8 cellular contexts compared by ENCODE assay signal in the genomic region with DNA sequence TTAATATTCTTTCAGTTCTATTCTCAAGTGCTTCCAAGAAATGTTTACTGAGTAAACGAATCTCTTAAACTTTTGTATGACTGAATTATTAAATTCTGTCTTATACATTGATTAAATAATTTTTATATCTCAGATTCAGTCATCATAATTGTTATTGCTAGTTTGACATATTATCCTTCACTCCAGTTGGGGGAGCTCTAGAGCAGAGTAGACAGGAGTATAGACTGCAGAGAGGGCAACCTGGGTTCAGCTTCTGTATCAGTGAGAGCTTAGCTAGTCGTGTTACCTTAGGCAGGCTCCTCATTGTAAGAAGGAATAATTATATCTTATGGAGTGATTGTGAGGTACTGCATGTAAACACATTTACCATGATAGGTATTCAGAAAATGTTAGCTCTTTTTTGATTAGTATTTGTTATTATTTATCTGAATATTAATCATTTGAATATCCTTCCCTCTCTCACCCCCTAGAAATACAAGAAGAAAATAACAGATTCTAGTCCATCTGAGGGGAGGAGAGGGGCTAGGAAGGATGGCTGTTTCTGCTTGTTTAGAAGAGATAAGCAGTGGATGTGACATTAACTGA. TPM values are rescaled to one million over a fixed set of nuclear protein-coding genes. Genes with fewer than 3 reads are reported as not detected.
DNase-seq lines count a peak whose midpoint lies in the region; ATAC-seq and TF ChIP-seq lines count a peak whose summit lies in the region.

No MANE protein-coding gene starts in this region.

- H3K36me3 ChIP-seq in OCI-LY3 (replicated peaks; ENCODE audit: low read depth, low read length) (peaks cover 15% of the 10 kb centered on the region), liver (ENCODE audit: control insufficient read depth in 4 of 4, insufficient read depth in 3 of 4, low read depth in 1 of 4, low read length in 3 of 4) (peaks cover 0 to 10% (median 3%) of the 10 kb centered on the region in 4 donors)

- no TSS peak for BruUV-seq in MCF 10A (replicated peaks; lab: Mats Ljungman, UMichigan)

- H3K9ac ChIP-seq in OCI-LY3 (ENCODE audit: low read length) (no peak overlapping the region), liver (ENCODE audit: low read depth in 1 of 2, low read length in 2 of 2) (no peak overlapping the region)

- no peaks in the 10 kb centered on the region for H4K20me1 ChIP-seq in OCI-LY3 (ENCODE audit: insufficient read depth, low read length)

- H3K4me3 ChIP-seq in OCI-LY3 (ENCODE audit: low read length) (no peak overlapping the region), liver (ENCODE audit: low read depth in 1 of 3, low read length in 3 of 3) (no peak overlapping the region)

- peak; percentile 16 for DNase-seq in NCI-H345 (lab: John Stamatoyannopoulos, UW)
- no peak for DNase-seq in NCI-H345 treated with DMSO at 0.1 percent for 48 hours (lab: John Stamatoyannopoulos, UW; ENCODE audit: unreplicated experiment)
- peak; percentile 75 for DNase-seq in MCF 10A (ENCODE audit: unreplicated experiment)

- peak; percentile 65 to 73 for TF ChIP-seq RAD21 in liver (IDR thresholded peaks at IDR 0.05)

- no peaks in the 10 kb centered on the region for H3K4me1 ChIP-seq in OCI-LY3 (ENCODE audit: low read length)
- peaks cover 0 to 2% (median 0%) of the 10 kb centered on the region in 4 donors for H3K4me1 ChIP-seq in liver (ENCODE audit: control insufficient read depth in 4 of 4, insufficient read depth in 4 of 4, low read length in 3 of 4)

- no peak overlapping the region for H3K4me3 Mint-ChIP-seq in MCF 10A (ENCODE audit: unreplicated experiment)

- H3K9me3 ChIP-seq in OCI-LY3 (ENCODE audit: insufficient read depth, low read length) (no peaks in the 10 kb centered on the region), liver (ENCODE audit: control insufficient read depth in 4 of 4, low read length in 3 of 4) (no peaks in the 10 kb centered on the region)

- no peak overlapping the region for H3K27ac Mint-ChIP-seq in MCF 10A (ENCODE audit: low read depth, unreplicated experiment)

- H3K36me3 Mint-ChIP-seq in MCF 10A (ENCODE audit: insufficient read depth, unreplicated experiment): peaks cover 22% of the 10 kb centered on the region

- H3K4me2 ChIP-seq in OCI-LY3 (ENCODE audit: low read length): no peak overlapping the region

- 26% methylated on average over 2 of the region's 2 CpGs for WGBS in liver

- no peaks in the 10 kb centered on the region for H3K27me3 ChIP-seq in OCI-LY3 (ENCODE audit: low read depth, low read length)
- H3K27me3 ChIP-seq in liver (ENCODE audit: control insufficient read depth in 4 of 4, insufficient read depth in 4 of 4, low read length in 3 of 4): no peaks in the 10 kb centered on the region

- CTCF ChIA-PET in MCF 10A (lab: Yijun Ruan, JAX): interaction anchor here (0.7 to 1.8 kb wide), 7 partner anchors 8 to 605 kb away, joined by 3 to 12 read pairs (median 5); no protein-coding TSS in a partner anchor

- intact Hi-C loops in MCF 10A (cut with micrococcal nuclease): no loop called here

- peak; percentile 81 for TF ChIP-seq CTCF in OCI-LY3 (IDR thresholded peaks at IDR 0.05; ENCODE audit: low read depth, low read length)
- peak; percentile 34 for TF ChIP-seq CTCF in MCF 10A (IDR thresholded peaks at IDR 0.05; ENCODE audit: unreplicated experiment)
- peak; percentile 47 for TF ChIP-seq CTCF in liver (IDR thresholded peaks at IDR 0.05; ENCODE audit: low read depth, low read length, missing input control)

- ATAC-seq in GM19397 (IDR thresholded peaks at IDR 0.05; ENCODE audit: unreplicated experiment) (peak; percentile 64), HG03342 (IDR thresholded peaks at IDR 0.05; ENCODE audit: unreplicated experiment) (peak; percentile 95), GM19324 (IDR thresholded peaks at IDR 0.05; ENCODE audit: low FRiP score, unreplicated experiment) (no peak)

- H3K4me1 Mint-ChIP-seq in MCF 10A (ENCODE audit: insufficient read depth, unreplicated experiment): peaks cover 10% of the 10 kb centered on the region

- no peaks in the 10 kb centered on the region for H3K27me3 Mint-ChIP-seq in MCF 10A (ENCODE audit: insufficient read depth, unreplicated experiment)

- H3K27ac ChIP-seq in OCI-LY3 (ENCODE audit: low read length) (no peak overlapping the region), liver (ENCODE audit: low read depth in 1 of 2, low read length in 2 of 2) (no peak overlapping the region)

- H3K79me2 ChIP-seq in OCI-LY3 (ENCODE audit: low read length): no peaks in the 10 kb centered on the region

- POLR2A ChIA-PET in MCF 10A (lab: Yijun Ruan, JAX): interaction anchor here (0.6 to 0.7 kb wide), 2 partner anchors 727 to 833 kb away, joined by 3 read pairs; a partner anchor contains a TSS

- H2AFZ ChIP-seq in OCI-LY3 (ENCODE audit: low read depth, low read length): no peak overlapping the region

- H3K9me3 Mint-ChIP-seq in MCF 10A (ENCODE audit: unreplicated experiment): no peaks in the 10 kb centered on the region

TF ChIP-seq in liver, 16 proteins besides CTCF, POLR2A, EP300 and RAD21:
- no peak for TF ChIP-seq NR2F2 (IDR thresholded peaks at IDR 0.05)
- TF ChIP-seq, protein P1, sequence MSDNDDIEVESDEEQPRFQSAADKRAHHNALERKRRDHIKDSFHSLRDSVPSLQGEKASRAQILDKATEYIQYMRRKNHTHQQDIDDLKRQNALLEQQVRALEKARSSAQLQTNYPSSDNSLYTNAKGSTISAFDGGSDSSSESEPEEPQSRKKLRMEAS (IDR thresholded peaks at IDR 0.05): no peak
- TF ChIP-seq RXRA (IDR thresholded peaks at IDR 0.05): peak in 1 of 2 donors; percentile 28

RNA-seq across cellular contexts. Expression of a gene that starts 31.0 kb away (rescaled TPM):
- total RNA-seq in MCF 10A (2022): 0.77 and 1.0 TPM in 2 replicates
- total RNA-seq in liver: under 1 TPM; 0.17 to 0.23 TPM
- under 1 TPM; 0.15 to 0.16 TPM for polyA plus RNA-seq in liver

RNA-seq across cellular contexts. Expression of a gene that starts 31.1 kb away (rescaled TPM):
- total RNA-seq in MCF 10A (2022) (140 and 177 TPM in 2 replicates), liver (10 to 100 TPM; 22.8 to 30.4 TPM)
- polyA plus RNA-seq in liver: 10 to 100 TPM; 17.1 to 21.7 TPM
